Comparison of ENCODE assay signal across 23 cellular contexts in genomic region chr17:81261096-81261495, GRCh38.
"Had no signal": no experiment of that assay in that cellular context is flagged by ENCODE, and none has a peak within 500 bp of the region (broad histone marks: within the 10 kb centered on the region; RNA-seq: fewer than 3 reads in every experiment).

No MANE protein-coding gene starts in this region.

- H3K27ac ChIP-seq: colonic mucosa, epithelial cell of prostate, esophagus squamous epithelium, gastrocnemius medialis, heart right ventricle, left lung, lower lobe of right lung had no signal

- H3K4me1 ChIP-seq: colonic mucosa had no signal

- H3K27me3 ChIP-seq: colonic mucosa, esophagus squamous epithelium, gastrocnemius medialis, heart right ventricle, left lung had no signal

- ATAC-seq: effector memory CD8-positive, alpha-beta T cell; esophagus mucosa; gastrocnemius medialis; left colon; left lung; left ventricle myocardium superior; lower lobe of right lung; mucosa of descending colon had no signal

- H3K9me3 ChIP-seq: colonic mucosa, esophagus squamous epithelium, gastrocnemius medialis, heart right ventricle, left lung, lower lobe of right lung, mucosa of descending colon had no signal

- DNase-seq: colonic mucosa; cortex of kidney; effector CD8-positive, alpha-beta T cell; effector memory CD8-positive, alpha-beta T cell; endodermal cell; erythroblast; esophagus squamous epithelium; foreskin fibroblast; foreskin melanocyte; gastrocnemius medialis; glutamatergic neuron; head of caudate nucleus; heart right ventricle; hippocampal formation; left colon; left lung; left ventricle myocardium superior; lower lobe of right lung; mesenchymal stem cell; naive B cell had no signal

- H3K4me3 ChIP-seq: colonic mucosa, esophagus squamous epithelium, gastrocnemius medialis, heart right ventricle, left lung, lower lobe of right lung, mucosa of descending colon had no signal
